In the genomic region with DNA sequence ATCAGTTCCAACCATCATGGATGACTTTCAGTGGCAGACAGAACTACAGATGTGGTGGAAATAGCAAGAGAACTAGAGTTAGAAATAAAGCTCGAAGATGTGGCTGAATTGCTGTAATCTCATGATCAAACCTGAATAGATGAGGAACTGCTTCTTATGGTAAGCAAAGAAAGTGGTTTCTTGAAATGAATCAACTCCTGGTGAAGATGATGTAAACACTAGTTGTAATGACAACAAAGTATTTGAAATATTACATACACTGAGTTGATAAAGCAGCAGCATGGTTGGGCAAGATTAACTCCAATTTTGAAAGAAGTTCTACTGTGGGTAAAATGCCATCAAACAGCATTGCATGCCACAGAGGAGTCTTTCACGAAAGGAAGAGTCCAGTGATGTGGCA, we compare ENCODE assay signal across 17 cellular contexts.
"Had no signal": no experiment of that assay in that cellular context is flagged by ENCODE, and none has a peak within 500 bp of the region (broad histone marks: within the 10 kb centered on the region; RNA-seq: fewer than 3 reads in every experiment).

No MANE protein-coding gene starts in this region.

- H3K9me3 Mint-ChIP-seq: activated CD4-positive, alpha-beta memory T cell treated with anti-CD3 and anti-CD28 coated beads for 36 hours; activated naive CD4-positive, alpha-beta T cell treated with anti-CD3 and anti-CD28 coated beads, Interleukin-2, amount 10 ng/mL, durations not matched to agents 7 days and 5 days; activated T-helper 1 cell treated with anti-CD3 and anti-CD28 coated beads, Interleukin-12 subunit alpha, Interleukin-12 subunit beta, Interleukin-2, Interleukin-4 antibody, amounts not matched to agents 30 ng/mL and 10 ng/mL and 1 ng/mL, durations not matched to agents 14 hours and 24 hours and 36 hours; dendritic cell treated with granulocyte-macrophage colony-stimulating factor and Interleukin-4, amounts not matched to agents 40 ng/mL and 50 ng/mL, for 4 days had no signal

- DNase-seq: activated CD4-positive, alpha-beta memory T cell treated with anti-CD3 and anti-CD28 coated beads for 36 hours; activated CD8-positive, alpha-beta memory T cell treated with anti-CD3 and anti-CD28 coated beads, Interleukin-2, amount 50 U/mL, for 4 hours; activated naive CD4-positive, alpha-beta T cell treated with anti-CD3 and anti-CD28 coated beads, Interleukin-2, amount 10 ng/mL, durations not matched to agents 7 days and 5 days; amniotic stem cell; body of pancreas; central memory CD4-positive, alpha-beta T cell; effector memory CD8-positive, alpha-beta T cell; hippocampal formation; kidney glomerular epithelial cell; mesendoderm; sigmoid colon; stimulated activated CD4-positive, alpha-beta T cell treated with anti-CD3 and anti-CD28 coated beads, Interleukin-12 subunit alpha, Interleukin-12 subunit beta, amount 100 ng/mL, for 4 hours; stimulated activated naive CD4-positive, alpha-beta T cell treated with Interleukin-2 at 50 U/mL for 16 hours; T1000 had no signal

- H3K4me1 Mint-ChIP-seq: activated naive CD4-positive, alpha-beta T cell treated with anti-CD3 and anti-CD28 coated beads, Interleukin-2, amount 10 ng/mL, durations not matched to agents 7 days and 5 days had no signal

- H3K36me3 Mint-ChIP-seq: activated CD4-positive, alpha-beta memory T cell treated with anti-CD3 and anti-CD28 coated beads for 36 hours; activated naive CD4-positive, alpha-beta T cell treated with anti-CD3 and anti-CD28 coated beads, Interleukin-2, amount 10 ng/mL, durations not matched to agents 7 days and 5 days had no signal

- H3K27me3 Mint-ChIP-seq: activated CD4-positive, alpha-beta memory T cell treated with anti-CD3 and anti-CD28 coated beads for 36 hours; activated naive CD4-positive, alpha-beta T cell treated with anti-CD3 and anti-CD28 coated beads, Interleukin-2, amount 10 ng/mL, durations not matched to agents 7 days and 5 days; dendritic cell treated with granulocyte-macrophage colony-stimulating factor and Interleukin-4, amounts not matched to agents 40 ng/mL and 50 ng/mL, for 4 days had no signal

- H3K4me1 ChIP-seq: sigmoid colon had no signal

- H3K9me3 ChIP-seq: body of pancreas, sigmoid colon had no signal

- H3K27ac Mint-ChIP-seq: activated CD4-positive, alpha-beta memory T cell treated with anti-CD3 and anti-CD28 coated beads for 36 hours; activated naive CD4-positive, alpha-beta T cell treated with anti-CD3 and anti-CD28 coated beads, Interleukin-2, amount 10 ng/mL, durations not matched to agents 7 days and 5 days; activated T-helper 1 cell treated with anti-CD3 and anti-CD28 coated beads, Interleukin-12 subunit alpha, Interleukin-12 subunit beta, Interleukin-2, Interleukin-4 antibody, amounts not matched to agents 30 ng/mL and 10 ng/mL and 1 ng/mL, durations not matched to agents 14 hours and 24 hours and 36 hours; dendritic cell treated with granulocyte-macrophage colony-stimulating factor and Interleukin-4, amounts not matched to agents 40 ng/mL and 50 ng/mL, for 4 days; effector memory CD8-positive, alpha-beta T cell had no signal

- H3K27me3 ChIP-seq: body of pancreas, sigmoid colon had no signal

- ATAC-seq: body of pancreas; effector memory CD8-positive, alpha-beta T cell had no signal

- H3K36me3 ChIP-seq: sigmoid colon had no signal

- H3K4me3 ChIP-seq: body of pancreas, sigmoid colon had no signal

- H3K4me3 Mint-ChIP-seq: activated CD4-positive, alpha-beta memory T cell treated with anti-CD3 and anti-CD28 coated beads for 36 hours; activated naive CD4-positive, alpha-beta T cell treated with anti-CD3 and anti-CD28 coated beads, Interleukin-2, amount 10 ng/mL, durations not matched to agents 7 days and 5 days; activated T-helper 1 cell treated with anti-CD3 and anti-CD28 coated beads, Interleukin-12 subunit alpha, Interleukin-12 subunit beta, Interleukin-2, Interleukin-4 antibody, amounts not matched to agents 30 ng/mL and 10 ng/mL and 1 ng/mL, durations not matched to agents 14 hours and 24 hours and 36 hours; dendritic cell treated with granulocyte-macrophage colony-stimulating factor and Interleukin-4, amounts not matched to agents 40 ng/mL and 50 ng/mL, for 4 days; effector memory CD8-positive, alpha-beta T cell had no signal

- H3K27ac ChIP-seq: body of pancreas, epithelial cell of prostate, sigmoid colon had no signal
